ENCODE assay signal across 1 cellular context in genomic region chr5:38193015-38193581, GRCh38.
TF ChIP-seq lines count a peak whose summit lies in the region.

No MANE protein-coding gene starts in this region.

TF ChIP-seq in HepG2, 621 proteins besides CTCF, POLR2A, EP300 and RAD21 (continued from another document and continues in another):
- TF ChIP-seq HBP1 (CRISPR knock-in tag; IDR thresholded peaks at IDR 0.05; ENCODE audit: low read depth) (no peak), SIX1 (CRISPR knock-in tag; IDR thresholded peaks at IDR 0.05; ENCODE audit: borderline replicate concordance) (no peak), AKAP8 (CRISPR knock-in tag; IDR thresholded peaks at IDR 0.05) (no peak), MEF2D (CRISPR knock-in tag; IDR thresholded peaks at IDR 0.05) (0 out of 2 replicates have a peak, but pooled peaks have one; percentile 20), ZNF253 (CRISPR knock-in tag; IDR thresholded peaks at IDR 0.05; ENCODE audit: borderline replicate concordance) (no peak), ZNF549 (CRISPR knock-in tag; IDR thresholded peaks at IDR 0.05) (no peak), HIC2 (CRISPR knock-in tag; IDR thresholded peaks at IDR 0.05; ENCODE audit: low read depth) (no peak), ZBTB25 (CRISPR knock-in tag; IDR thresholded peaks at IDR 0.05) (peak; percentile 67; the same call in 1 of the 2 replicates), ZNF20 (CRISPR knock-in tag; IDR thresholded peaks at IDR 0.05) (no peak), TERF1 (CRISPR knock-in tag; IDR thresholded peaks at IDR 0.05) (no peak), ATF5 (CRISPR knock-in tag; IDR thresholded peaks at IDR 0.05; ENCODE audit: low read depth) (no peak), CCAR2 (optimal IDR thresholded peaks at IDR 0.05; ENCODE audit: low read depth, low read length) (no peak), RFX5 (IDR thresholded peaks at IDR 0.05; ENCODE audit: low read depth, low read length) (no peak), HOXA7 (CRISPR knock-in tag; IDR thresholded peaks at IDR 0.05) (no peak), E2F5 (CRISPR knock-in tag; conservative IDR thresholded peaks at IDR 0.05) (no peak), NKX3-1 (CRISPR knock-in tag; IDR thresholded peaks at IDR 0.05) (no peak), ZNF546 (CRISPR knock-in tag; conservative IDR thresholded peaks at IDR 0.05) (no peak), ZNF510 (CRISPR knock-in tag; IDR thresholded peaks at IDR 0.05; ENCODE audit: low read depth) (no peak), KDM4B (CRISPR knock-in tag; IDR thresholded peaks at IDR 0.05) (no peak), U2AF2 (IDR thresholded peaks at IDR 0.05; ENCODE audit: low read depth, low read length) (no peak), NR2C2 (CRISPR knock-in tag; IDR thresholded peaks at IDR 0.05; ENCODE audit: borderline replicate concordance) (no peak), PLRG1 (conservative IDR thresholded peaks at IDR 0.05) (no peak), MLX (CRISPR knock-in tag; IDR thresholded peaks at IDR 0.05) (no peak), MIXL1 (CRISPR knock-in tag; IDR thresholded peaks at IDR 0.05) (0 out of 2 replicates have a peak, but pooled peaks have one; percentile 15), ZBED4 (CRISPR knock-in tag; IDR thresholded peaks at IDR 0.05; ENCODE audit: borderline replicate concordance) (no peak), ZNF44 (CRISPR knock-in tag; IDR thresholded peaks at IDR 0.05) (no peak), HNF4A (CRISPR knock-in tag; IDR thresholded peaks at IDR 0.05) (no peak), SOX5 (CRISPR knock-in tag; IDR thresholded peaks at IDR 0.05; ENCODE audit: borderline replicate concordance) (peak; percentile 27; the same call in 1 of the 2 replicates), ZNF10 (CRISPR knock-in tag; IDR thresholded peaks at IDR 0.05; ENCODE audit: borderline replicate concordance, low read depth) (no peak), NFKBIZ (CRISPR knock-in tag; IDR thresholded peaks at IDR 0.05) (no peak), SNAI1 (CRISPR knock-in tag; IDR thresholded peaks at IDR 0.05; ENCODE audit: borderline replicate concordance) (no peak), ZNF703 (CRISPR knock-in tag; IDR thresholded peaks at IDR 0.05; ENCODE audit: borderline replicate concordance) (no peak), ATF7 (IDR thresholded peaks at IDR 0.05) (no peak), ATF7 (CRISPR knock-in tag; IDR thresholded peaks at IDR 0.05) (no peak), TFAP4 (IDR thresholded peaks at IDR 0.05; ENCODE audit: borderline replicate concordance, low read depth) (no peak), SUZ12 (IDR thresholded peaks at IDR 0.05; ENCODE audit: low read depth, low read length) (no peak), NFIC (IDR thresholded peaks at IDR 0.05; ENCODE audit: low read length) (no peak), ZNF503 (CRISPR knock-in tag; IDR thresholded peaks at IDR 0.05) (no peak), HNF1B (CRISPR knock-in tag; IDR thresholded peaks at IDR 0.05) (0 out of 2 replicates have a peak, but pooled peaks have one; percentile 25), SALL1 (CRISPR knock-in tag; IDR thresholded peaks at IDR 0.05) (peak; percentile 46; the same call in 1 of the 2 replicates), KDM1A (CRISPR knock-in tag; IDR thresholded peaks at IDR 0.05) (peak; percentile 74), ZFP41 (CRISPR knock-in tag; IDR thresholded peaks at IDR 0.05; ENCODE audit: borderline replicate concordance) (no peak), ZNF770 (CRISPR knock-in tag; IDR thresholded peaks at IDR 0.05) (no peak), ZBTB7B (CRISPR knock-in tag; IDR thresholded peaks at IDR 0.05) (no peak), ZNF138 (CRISPR knock-in tag; IDR thresholded peaks at IDR 0.05; ENCODE audit: low read depth) (no peak), GZF1 (CRISPR knock-in tag; IDR thresholded peaks at IDR 0.05) (no peak), RFXANK (CRISPR knock-in tag; IDR thresholded peaks at IDR 0.05) (no peak)
